9 cellular contexts compared by ENCODE assay signal in genomic region chr20:60204601-60205000, GRCh38.
"Had no signal": no experiment of that assay in that cellular context is flagged by ENCODE, and none has a peak within 500 bp of the region (broad histone marks: within the 10 kb centered on the region; RNA-seq: fewer than 3 reads in every experiment).

No MANE protein-coding gene starts in this region.

- ATAC-seq: GM23338, K562 had no signal

- H3K27ac Mint-ChIP-seq: GM23338, H9 had no signal

- H3K4me3 ChIP-seq: GM23338, K562 had no signal

- H3K27ac ChIP-seq: HL-60 had no signal

- H3K4me3 Mint-ChIP-seq: GM23338, H9 had no signal

- FAIRE-seq: H1, H54, K562 had no signal

- DNase-seq: H9, HCEC 1CT, IMR-90, KG1 had no signal
